ENCODE assay signal across 2 cellular contexts in genomic region chr7:74165867-74166593, GRCh38.
TF ChIP-seq lines count a peak whose summit lies in the region.

No MANE protein-coding gene starts in this region.

TF ChIP-seq in HepG2, 621 proteins besides CTCF, POLR2A, EP300 and RAD21 (continues in another document):
- TF ChIP-seq NR1H2 (CRISPR knock-in tag; IDR thresholded peaks at IDR 0.05; ENCODE audit: borderline replicate concordance, low read depth) (no peak), HOMEZ (CRISPR knock-in tag; IDR thresholded peaks at IDR 0.05; ENCODE audit: low read depth) (no peak), HOXA7 (CRISPR knock-in tag; IDR thresholded peaks at IDR 0.05) (no peak), IRF2 (CRISPR knock-in tag; IDR thresholded peaks at IDR 0.05) (no peak), NFYC (CRISPR knock-in tag; IDR thresholded peaks at IDR 0.05) (no peak), NFE2 (CRISPR knock-in tag; IDR thresholded peaks at IDR 0.05) (no peak), RXRA (CRISPR knock-in tag; IDR thresholded peaks at IDR 0.05) (no peak), MIER3 (CRISPR knock-in tag; IDR thresholded peaks at IDR 0.05; ENCODE audit: borderline replicate concordance) (no peak), ZNF251 (CRISPR knock-in tag; IDR thresholded peaks at IDR 0.05) (no peak), SP5 (CRISPR knock-in tag; IDR thresholded peaks at IDR 0.05; ENCODE audit: borderline replicate concordance, low read depth) (no peak), SRY (CRISPR knock-in tag; IDR thresholded peaks at IDR 0.05) (no peak), BRCA1 (CRISPR knock-in tag; IDR thresholded peaks at IDR 0.05) (no peak), SNAPC4 (CRISPR knock-in tag; IDR thresholded peaks at IDR 0.05) (no peak), ZNF790 (CRISPR knock-in tag; IDR thresholded peaks at IDR 0.05; ENCODE audit: borderline replicate concordance) (no peak), IRX3 (CRISPR knock-in tag; IDR thresholded peaks at IDR 0.05; ENCODE audit: borderline replicate concordance, low read depth) (no peak), NFAT5 (CRISPR knock-in tag; IDR thresholded peaks at IDR 0.05) (no peak), ZMYM3 (CRISPR knock-in tag; IDR thresholded peaks at IDR 0.05) (0 out of 2 replicates have a peak, but pooled peaks have one; percentile 52)

TF ChIP-seq in H1, 55 proteins besides CTCF, POLR2A, EP300 and RAD21:
- TF ChIP-seq FOSL1 (IDR thresholded peaks at IDR 0.05; ENCODE audit: insufficient read depth, low read depth, low read length) = no peak
- TF ChIP-seq TEAD4 (IDR thresholded peaks at IDR 0.05; ENCODE audit: low read depth, low read length) = 0 out of 2 replicates have a peak, but pooled peaks have one; percentile 29
